ENCODE assay signal across 8 cellular contexts in the genomic region with DNA sequence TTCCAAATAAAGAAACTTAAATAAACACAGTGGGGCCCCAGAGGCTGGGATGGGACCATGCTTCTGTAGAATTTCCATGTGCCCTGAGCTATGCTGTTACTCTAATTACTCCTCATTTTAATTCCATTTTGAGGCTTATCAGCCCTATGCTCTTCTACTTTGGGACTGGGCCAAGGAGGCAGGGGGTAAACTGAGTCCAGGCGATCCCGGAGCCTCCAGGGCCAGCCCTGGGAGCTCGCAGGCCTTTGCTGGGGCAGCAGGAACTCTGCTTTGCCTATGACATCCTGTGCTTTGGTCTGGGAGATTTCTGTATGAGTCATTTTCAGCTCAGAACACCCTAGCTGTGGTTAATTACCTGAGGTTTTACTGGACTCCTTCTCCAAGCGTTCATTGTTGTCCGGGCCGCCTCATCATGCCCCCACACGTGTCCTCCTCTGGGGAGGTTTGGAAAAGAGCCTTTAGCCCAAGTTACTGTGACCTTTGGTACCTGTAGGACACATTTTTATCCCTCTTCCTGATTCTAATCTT.
DNase-seq lines count a peak whose midpoint lies in the region; ATAC-seq and TF ChIP-seq lines count a peak whose summit lies in the region.

No MANE protein-coding gene starts in this region.

- H3K27me3 ChIP-seq in Panc1 (ENCODE audit: control insufficient read depth, insufficient read depth, low read length): no peaks in the 10 kb centered on the region
- H3K27me3 ChIP-seq in liver (ENCODE audit: control insufficient read depth in 4 of 4, insufficient read depth in 4 of 4, low read length in 3 of 4): no peaks in the 10 kb centered on the region

- CTCF ChIA-PET in Panc1 (lab: Charles Lee): interaction anchor here (0.6 kb wide), 1 partner anchor 8 kb away, joined by 3 read pairs; no protein-coding TSS in a partner anchor

- no peak overlapping the region for H3K9ac ChIP-seq in liver (ENCODE audit: low read depth in 1 of 2, low read length in 2 of 2)

- TF ChIP-seq CTCF in HFF-Myc (IDR thresholded peaks at IDR 0.05; ENCODE audit: low read depth, low read length, missing control alignments) (no peak), Panc1 (IDR thresholded peaks at IDR 0.05) (no peak), liver (IDR thresholded peaks at IDR 0.05; ENCODE audit: low read depth, low read length, missing input control) (no peak)

- H3K4me3 ChIP-seq in HFF-Myc (replicated peaks; ENCODE audit: low read depth, low read length): no peak overlapping the region
- no peak overlapping the region for H3K4me3 ChIP-seq in Panc1 (ENCODE audit: low read depth in 2 of 2, low read length in 2 of 2)
- no peak overlapping the region for H3K4me3 ChIP-seq in liver (ENCODE audit: low read depth in 1 of 3, low read length in 3 of 3)

- WGBS in liver: 37% methylated on average over 7 of the region's 7 CpGs

- intact Hi-C loops in Panc1 (cut with micrococcal nuclease; ENCODE audit: unreplicated experiment): no loop called here

- TF ChIP-seq RAD21 in liver (IDR thresholded peaks at IDR 0.05): peak in 1 of 2 donors; percentile 3

- no TSS peak for BruUV-seq in Panc1 (replicated peaks; lab: Mats Ljungman, UMichigan)

- POLR2A ChIA-PET in Panc1 (lab: Charles Lee): no interaction called here

- H3K4me1 ChIP-seq in Panc1 (ENCODE audit: control insufficient read depth, insufficient read depth, low read length): peaks cover 29% of the 10 kb centered on the region
- H3K4me1 ChIP-seq in liver (ENCODE audit: control insufficient read depth in 4 of 4, insufficient read depth in 4 of 4, low read length in 3 of 4): peaks cover 0 to 12% (median 6%) of the 10 kb centered on the region in 4 donors

- DNase-seq in HFF-Myc (ENCODE audit: extremely low read depth, low read depth): peak; percentile 39
- peak; percentile 28 for DNase-seq in Panc1 (ENCODE audit: low read depth, low spot score)
- no peak for DNase-seq in DMS114 treated with DMSO at 0.1 percent for 48 hours (lab: John Stamatoyannopoulos, UW; ENCODE audit: unreplicated experiment)
- no peak for DNase-seq in NCI-H1417 treated with DMSO at 0.1 percent for 48 hours (lab: John Stamatoyannopoulos, UW)
- no peak for DNase-seq in NCI-H524 treated with DMSO at 0.1 percent for 48 hours (lab: John Stamatoyannopoulos, UW)

- peak; percentile 80 for ATAC-seq in GM18511 (IDR thresholded peaks at IDR 0.05; ENCODE audit: unreplicated experiment)
- ATAC-seq in Panc1: peak; percentile 93
- ATAC-seq in HG03280 (IDR thresholded peaks at IDR 0.05; ENCODE audit: unreplicated experiment): no peak

- in situ Hi-C loops in Panc1 (cut with HindIII; ENCODE audit: low pct_unique_long_range_greater_than_20kb, low sequenced_read_pairs): no loop called here

- H3K27ac ChIP-seq in Panc1 (ENCODE audit: low read length): peak overlapping the region; percentile 9
- no peak overlapping the region for H3K27ac ChIP-seq in liver (ENCODE audit: low read depth in 1 of 2, low read length in 2 of 2)

- no peaks in the 10 kb centered on the region for H3K9me3 ChIP-seq in Panc1 (ENCODE audit: control insufficient read depth, insufficient read depth, low read depth, low read length)
- H3K9me3 ChIP-seq in liver (ENCODE audit: control insufficient read depth in 4 of 4, low read length in 3 of 4): no peaks in the 10 kb centered on the region

- H3K36me3 ChIP-seq in Panc1 (ENCODE audit: control insufficient read depth, insufficient read depth, low read length) (no peaks in the 10 kb centered on the region), liver (ENCODE audit: control insufficient read depth in 4 of 4, insufficient read depth in 3 of 4, low read depth in 1 of 4, low read length in 3 of 4) (no peaks in the 10 kb centered on the region)

TF ChIP-seq in liver, 16 proteins besides CTCF, POLR2A, EP300 and RAD21:
- TF ChIP-seq JUND (IDR thresholded peaks at IDR 0.05) (peak in 1 of 2 donors; percentile 64), ATF3 (IDR thresholded peaks at IDR 0.05) (no peak), SP1 (IDR thresholded peaks at IDR 0.05) (peak; percentile 9), HNF4A (conservative IDR thresholded peaks at IDR 0.05) (peak; percentile 71 to 89), RXRA (IDR thresholded peaks at IDR 0.05) (peak in 1 of 2 donors; percentile 59)

Comparison
In these comparisons a context has a peak if more than half of its experiments do, and no peak if none do; other contexts are left out.
1. DNase-seq: peak in HFF-Myc (single experiment) and Panc1 (single experiment); none in DMS114 treated with DMSO at 0.1 percent for 48 hours (single experiment), NCI-H1417 treated with DMSO at 0.1 percent for 48 hours (single experiment) and NCI-H524 treated with DMSO at 0.1 percent for 48 hours (single experiment).